In the genomic region with DNA sequence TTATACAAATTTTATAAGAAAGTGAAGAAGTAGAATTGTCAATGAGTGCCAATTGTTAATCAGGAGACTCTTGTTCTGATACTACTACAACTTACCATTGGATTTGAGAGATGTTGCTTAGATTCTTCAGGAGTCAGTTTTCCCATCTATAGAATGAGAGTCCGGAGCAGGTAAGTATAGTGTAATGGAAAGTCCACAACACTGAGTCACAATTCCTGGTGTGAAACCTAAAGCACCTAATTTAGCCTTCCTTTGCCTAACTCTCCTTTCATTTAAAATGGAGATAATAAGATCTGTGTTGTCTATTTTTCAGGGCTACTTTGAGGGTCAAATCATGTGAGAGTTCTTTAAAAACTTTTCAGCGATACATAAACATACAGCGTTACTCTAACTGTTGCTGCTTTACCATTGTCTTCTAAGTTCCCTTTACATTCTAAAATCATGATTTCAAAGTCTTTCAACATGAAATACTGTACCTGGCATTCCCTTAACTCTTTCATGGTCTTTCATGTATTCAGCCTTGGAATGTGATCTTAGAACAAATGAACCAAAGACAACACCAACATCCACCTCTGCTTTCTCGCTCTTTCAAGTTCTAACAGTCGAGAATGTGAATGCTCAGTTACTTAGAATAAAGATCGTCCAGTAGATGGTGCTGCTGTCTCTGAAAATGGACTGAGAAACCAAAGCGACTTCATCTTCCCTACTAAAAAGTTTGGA, we compare ENCODE assay signal across 1 cellular context.
TF ChIP-seq lines count a peak whose summit lies in the region.

No MANE protein-coding gene starts in this region.

TF ChIP-seq in GM23338, 12 proteins besides CTCF, POLR2A, EP300 and RAD21 (continued from another document):
- TF ChIP-seq, protein P1, sequence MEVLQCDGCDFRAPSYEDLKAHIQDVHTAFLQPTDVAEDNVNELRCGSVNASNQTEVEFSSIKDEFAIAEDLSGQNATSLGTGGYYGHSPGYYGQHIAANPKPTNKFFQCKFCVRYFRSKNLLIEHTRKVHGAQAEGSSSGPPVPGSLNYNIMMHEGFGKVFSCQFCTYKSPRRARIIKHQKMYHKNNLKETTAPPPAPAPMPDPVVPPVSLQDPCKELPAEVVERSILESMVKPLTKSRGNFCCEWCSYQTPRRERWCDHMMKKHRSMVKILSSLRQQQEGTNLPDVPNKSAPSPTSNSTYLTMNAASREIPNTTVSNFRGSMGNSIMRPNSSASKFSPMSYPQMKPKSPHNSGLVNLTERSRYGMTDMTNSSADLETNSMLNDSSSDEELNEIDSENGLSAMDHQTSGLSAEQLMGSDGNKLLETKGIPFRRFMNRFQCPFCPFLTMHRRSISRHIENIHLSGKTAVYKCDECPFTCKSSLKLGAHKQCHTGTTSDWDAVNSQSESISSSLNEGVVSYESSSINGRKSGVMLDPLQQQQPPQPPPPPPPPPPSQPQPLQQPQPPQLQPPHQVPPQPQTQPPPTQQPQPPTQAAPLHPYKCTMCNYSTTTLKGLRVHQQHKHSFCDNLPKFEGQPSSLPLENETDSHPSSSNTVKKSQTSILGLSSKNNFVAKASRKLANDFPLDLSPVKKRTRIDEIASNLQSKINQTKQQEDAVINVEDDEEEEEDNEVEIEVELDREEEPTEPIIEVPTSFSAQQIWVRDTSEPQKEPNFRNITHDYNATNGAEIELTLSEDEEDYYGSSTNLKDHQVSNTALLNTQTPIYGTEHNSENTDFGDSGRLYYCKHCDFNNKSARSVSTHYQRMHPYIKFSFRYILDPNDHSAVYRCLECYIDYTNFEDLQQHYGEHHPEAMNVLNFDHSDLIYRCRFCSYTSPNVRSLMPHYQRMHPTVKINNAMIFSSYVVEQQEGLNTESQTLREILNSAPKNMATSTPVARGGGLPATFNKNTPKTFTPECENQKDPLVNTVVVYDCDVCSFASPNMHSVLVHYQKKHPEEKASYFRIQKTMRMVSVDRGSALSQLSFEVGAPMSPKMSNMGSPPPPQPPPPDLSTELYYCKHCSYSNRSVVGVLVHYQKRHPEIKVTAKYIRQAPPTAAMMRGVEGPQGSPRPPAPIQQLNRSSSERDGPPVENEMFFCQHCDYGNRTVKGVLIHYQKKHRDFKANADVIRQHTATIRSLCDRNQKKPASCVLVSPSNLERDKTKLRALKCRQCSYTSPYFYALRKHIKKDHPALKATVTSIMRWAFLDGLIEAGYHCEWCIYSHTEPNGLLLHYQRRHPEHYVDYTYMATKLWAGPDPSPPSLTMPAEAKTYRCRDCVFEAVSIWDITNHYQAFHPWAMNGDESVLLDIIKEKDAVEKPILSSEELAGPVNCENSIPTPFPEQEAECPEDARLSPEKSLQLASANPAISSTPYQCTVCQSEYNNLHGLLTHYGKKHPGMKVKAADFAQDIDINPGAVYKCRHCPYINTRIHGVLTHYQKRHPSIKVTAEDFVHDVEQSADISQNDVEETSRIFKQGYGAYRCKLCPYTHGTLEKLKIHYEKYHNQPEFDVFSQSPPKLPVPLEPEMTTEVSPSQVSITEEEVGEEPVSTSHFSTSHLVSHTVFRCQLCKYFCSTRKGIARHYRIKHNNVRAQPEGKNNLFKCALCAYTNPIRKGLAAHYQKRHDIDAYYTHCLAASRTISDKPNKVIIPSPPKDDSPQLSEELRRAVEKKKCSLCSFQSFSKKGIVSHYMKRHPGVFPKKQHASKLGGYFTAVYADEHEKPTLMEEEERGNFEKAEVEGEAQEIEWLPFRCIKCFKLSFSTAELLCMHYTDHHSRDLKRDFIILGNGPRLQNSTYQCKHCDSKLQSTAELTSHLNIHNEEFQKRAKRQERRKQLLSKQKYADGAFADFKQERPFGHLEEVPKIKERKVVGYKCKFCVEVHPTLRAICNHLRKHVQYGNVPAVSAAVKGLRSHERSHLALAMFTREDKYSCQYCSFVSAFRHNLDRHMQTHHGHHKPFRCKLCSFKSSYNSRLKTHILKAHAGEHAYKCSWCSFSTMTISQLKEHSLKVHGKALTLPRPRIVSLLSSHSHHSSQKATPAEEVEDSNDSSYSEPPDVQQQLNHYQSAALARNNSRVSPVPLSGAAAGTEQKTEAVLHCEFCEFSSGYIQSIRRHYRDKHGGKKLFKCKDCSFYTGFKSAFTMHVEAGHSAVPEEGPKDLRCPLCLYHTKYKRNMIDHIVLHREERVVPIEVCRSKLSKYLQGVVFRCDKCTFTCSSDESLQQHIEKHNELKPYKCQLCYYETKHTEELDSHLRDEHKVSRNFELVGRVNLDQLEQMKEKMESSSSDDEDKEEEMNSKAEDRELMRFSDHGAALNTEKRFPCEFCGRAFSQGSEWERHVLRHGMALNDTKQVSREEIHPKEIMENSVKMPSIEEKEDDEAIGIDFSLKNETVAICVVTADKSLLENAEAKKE (CRISPR knock-in tag; IDR thresholded peaks at IDR 0.05) = no peak
- no peak for TF ChIP-seq NANOG (IDR thresholded peaks at IDR 0.05; ENCODE audit: borderline replicate concordance)
- TF ChIP-seq EZH2 (IDR thresholded peaks at IDR 0.05; ENCODE audit: low read depth, unreplicated experiment) = no peak
- TF ChIP-seq, protein P2, sequence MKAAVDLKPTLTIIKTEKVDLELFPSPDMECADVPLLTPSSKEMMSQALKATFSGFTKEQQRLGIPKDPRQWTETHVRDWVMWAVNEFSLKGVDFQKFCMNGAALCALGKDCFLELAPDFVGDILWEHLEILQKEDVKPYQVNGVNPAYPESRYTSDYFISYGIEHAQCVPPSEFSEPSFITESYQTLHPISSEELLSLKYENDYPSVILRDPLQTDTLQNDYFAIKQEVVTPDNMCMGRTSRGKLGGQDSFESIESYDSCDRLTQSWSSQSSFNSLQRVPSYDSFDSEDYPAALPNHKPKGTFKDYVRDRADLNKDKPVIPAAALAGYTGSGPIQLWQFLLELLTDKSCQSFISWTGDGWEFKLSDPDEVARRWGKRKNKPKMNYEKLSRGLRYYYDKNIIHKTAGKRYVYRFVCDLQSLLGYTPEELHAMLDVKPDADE (IDR thresholded peaks at IDR 0.05) = no peak
- TF ChIP-seq POLR2AphosphoS5 (IDR thresholded peaks at IDR 0.05; ENCODE audit: low read depth) = no peak
- no peak for TF ChIP-seq JUNB (IDR thresholded peaks at IDR 0.05; ENCODE audit: unreplicated experiment)
- no peak for TF ChIP-seq EZH2phosphoT487 (IDR thresholded peaks at IDR 0.05; ENCODE audit: unreplicated experiment)
- no peak for TF ChIP-seq STAT1 (IDR thresholded peaks at IDR 0.05; ENCODE audit: unreplicated experiment)
- no peak for TF ChIP-seq CREB1 (CRISPR knock-in tag; IDR thresholded peaks at IDR 0.05; ENCODE audit: low read depth)
- TF ChIP-seq ZNF114 (CRISPR knock-in tag; IDR thresholded peaks at IDR 0.05) = no peak
